Comparison of ENCODE assay signal across 15 cellular contexts in genomic region chr4:140395668-140396067, GRCh38. TPM values are rescaled to one million over a fixed set of nuclear protein-coding genes. Genes with fewer than 3 reads are reported as not detected.
"Had no signal": no experiment of that assay in that cellular context is flagged by ENCODE, and none has a peak within 500 bp of the region (broad histone marks: within the 10 kb centered on the region; RNA-seq: fewer than 3 reads in every experiment).

No MANE protein-coding gene starts in this region.

- H3K27me3 ChIP-seq: brain microvascular endothelial cell, hepatocyte had no signal

- H3K4me1 Mint-ChIP-seq: activated T-helper 17 cell treated with anti-CD3 and anti-CD28 coated beads, Interleukin-2, amount 50 U/mL, for 72 hours; memory B cell; natural killer cell; stimulated activated effector memory CD8-positive, alpha-beta T cell treated with anti-CD3 and anti-CD28 coated beads, Interleukin-12 subunit alpha, Interleukin-12 subunit beta, amount 100 ng/mL, for 72 hours had no signal

- H2AFZ ChIP-seq: hepatocyte had no signal

- H3K36me3 ChIP-seq: brain microvascular endothelial cell, left ventricle myocardium inferior, thoracic aorta had no signal

- H3K4me3 Mint-ChIP-seq: activated T-helper 17 cell treated with anti-CD3 and anti-CD28 coated beads, Interleukin-2, amount 50 U/mL, for 72 hours; memory B cell; natural killer cell; stimulated activated effector memory CD8-positive, alpha-beta T cell treated with anti-CD3 and anti-CD28 coated beads, Interleukin-12 subunit alpha, Interleukin-12 subunit beta, amount 100 ng/mL, for 72 hours had no signal

- H3K9me3 ChIP-seq: left ventricle myocardium inferior, thoracic aorta had no signal

- ATAC-seq: activated T-helper 17 cell treated with anti-CD3 and anti-CD28 coated beads, Interleukin-2, amount 50 U/mL, for 72 hours; natural killer cell; stimulated activated effector memory CD8-positive, alpha-beta T cell treated with anti-CD3 and anti-CD28 coated beads, Interleukin-12 subunit alpha, Interleukin-12 subunit beta, amount 100 ng/mL, for 72 hours had no signal

- H3K36me3 Mint-ChIP-seq: memory B cell; natural killer cell; stimulated activated effector memory CD8-positive, alpha-beta T cell treated with anti-CD3 and anti-CD28 coated beads, Interleukin-12 subunit alpha, Interleukin-12 subunit beta, amount 100 ng/mL, for 72 hours had no signal

- H3K4me2 ChIP-seq: hepatocyte had no signal

- H3K4me1 ChIP-seq: left ventricle myocardium inferior had no signal

- H3K27ac ChIP-seq: brain microvascular endothelial cell, epithelial cell of prostate, hepatocyte, left ventricle myocardium inferior, thoracic aorta had no signal

- DNase-seq: activated CD4-positive, alpha-beta T cell treated with anti-CD3 and anti-CD28 coated beads for 1 hour; activated CD4-positive, alpha-beta T cell treated with anti-CD3 and anti-CD28 coated beads, Interleukin-2, amount 50 U/mL, for 48 hours; activated naive CD4-positive, alpha-beta T cell treated with Interleukin-2 at 50 U/mL for 16 hours; anterior cingulate cortex; brain microvascular endothelial cell; cortex of kidney; effector CD8-positive, alpha-beta T cell; left ventricle myocardium inferior; natural killer cell had no signal

- H3K9me3 Mint-ChIP-seq: activated T-helper 17 cell treated with anti-CD3 and anti-CD28 coated beads, Interleukin-2, amount 50 U/mL, for 72 hours; memory B cell; natural killer cell; stimulated activated effector memory CD8-positive, alpha-beta T cell treated with anti-CD3 and anti-CD28 coated beads, Interleukin-12 subunit alpha, Interleukin-12 subunit beta, amount 100 ng/mL, for 72 hours had no signal

- H3K27ac Mint-ChIP-seq: activated T-helper 17 cell treated with anti-CD3 and anti-CD28 coated beads, Interleukin-2, amount 50 U/mL, for 72 hours; memory B cell; natural killer cell; stimulated activated effector memory CD8-positive, alpha-beta T cell treated with anti-CD3 and anti-CD28 coated beads, Interleukin-12 subunit alpha, Interleukin-12 subunit beta, amount 100 ng/mL, for 72 hours had no signal

- H3K4me3 ChIP-seq: hepatocyte, left ventricle myocardium inferior, thoracic aorta had no signal

- H3K79me2 ChIP-seq: hepatocyte had no signal

RNA-seq across cellular contexts. Expression of gene CLGN, which starts 31.8 kb away (rescaled TPM):
- total RNA-seq: natural killer cell had no signal
